17 cellular contexts compared by ENCODE assay signal in the genomic region with DNA sequence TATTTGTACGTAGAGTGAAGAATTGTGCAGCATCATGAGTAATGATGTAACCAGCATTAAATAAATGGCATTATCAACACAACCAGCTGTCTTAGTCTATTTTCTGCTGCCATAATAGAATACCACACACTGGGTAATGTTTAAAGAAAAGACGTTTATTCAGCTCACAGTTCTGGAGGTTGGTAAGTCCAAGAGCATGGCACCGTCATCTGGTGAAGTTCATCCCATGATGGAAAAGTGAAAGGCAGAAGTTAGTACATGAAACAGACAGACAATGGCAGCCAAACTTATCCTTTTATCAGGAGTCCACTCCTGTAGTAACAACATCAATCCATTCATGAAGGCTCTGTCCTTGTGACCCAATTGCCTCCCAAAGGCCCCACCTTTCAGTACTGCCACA. TPM values are rescaled to one million over a fixed set of nuclear protein-coding genes. Genes with fewer than 3 reads are reported as not detected.
DNase-seq lines count a peak whose midpoint lies in the region; TF ChIP-seq lines count a peak whose summit lies in the region.
"Had no signal": no experiment of that assay in that cellular context is flagged by ENCODE, and none has a peak within 500 bp of the region (broad histone marks: within the 10 kb centered on the region; RNA-seq: fewer than 3 reads in every experiment).

No MANE protein-coding gene starts in this region.

- intact Hi-C loops in mammary epithelial cell (cut with micrococcal nuclease), result no loop called here
- intact Hi-C loops in breast epithelium (cut with DNase I; ENCODE audit: low total_unique reads), result no loop called here

- in situ Hi-C loops in mammary epithelial cell (cut with MboI; ENCODE audit: low sequenced_read_pairs in 2 of 2), result no loop called here

- peaks cover 18% of the 10 kb centered on the region for H3K4me1 ChIP-seq in mammary epithelial cell (ENCODE audit: insufficient read depth, low read length)
- no peaks in the 10 kb centered on the region for H3K4me1 ChIP-seq in breast epithelium
- H3K4me1 ChIP-seq: BLaER1 had no signal

- H3K36me3 ChIP-seq in mammary epithelial cell (ENCODE audit: insufficient read depth, low read length) (no peaks in the 10 kb centered on the region), breast epithelium (no peaks in the 10 kb centered on the region)
- H3K36me3 ChIP-seq: BLaER1 had no signal

- H3K36me3 Mint-ChIP-seq in activated CD4-positive, alpha-beta memory T cell treated with anti-CD3 and anti-CD28 coated beads, Interleukin-2, amount 10 ng/mL, durations not matched to agents 7 days and 5 days (ENCODE audit: low read depth), result no peaks in the 10 kb centered on the region
- H3K36me3 Mint-ChIP-seq: CD8-positive, alpha-beta T cell had no signal

- H2AFZ ChIP-seq in mammary epithelial cell (ENCODE audit: low read depth, low read length), result no peak overlapping the region
- H2AFZ ChIP-seq: GM23338 had no signal

- no peaks in the 10 kb centered on the region for H4K20me1 ChIP-seq in mammary epithelial cell (ENCODE audit: insufficient read depth, low read length)
- H4K20me1 ChIP-seq: BLaER1 had no signal

- H3K9me3 ChIP-seq in mammary epithelial cell (replicated peaks; ENCODE audit: insufficient read depth, low read length) (no peaks in the 10 kb centered on the region), breast epithelium (no peaks in the 10 kb centered on the region)
- H3K9me3 ChIP-seq: BLaER1, Caco-2 had no signal

- TF ChIP-seq POLR2A in breast epithelium (IDR thresholded peaks at IDR 0.05), result no peak

- H3K27ac Mint-ChIP-seq in activated CD4-positive, alpha-beta memory T cell treated with anti-CD3 and anti-CD28 coated beads, Interleukin-2, amount 10 ng/mL, durations not matched to agents 7 days and 5 days, result no peak overlapping the region
- H3K27ac Mint-ChIP-seq: B cell; CD4-positive, CD25-positive, alpha-beta regulatory T cell; CD8-positive, alpha-beta T cell; GM23338; H9 had no signal

- BruUV-seq in mammary epithelial cell (replicated peaks; lab: Mats Ljungman, UMichigan), result no TSS peak

- H3K4me1 Mint-ChIP-seq in activated CD4-positive, alpha-beta memory T cell treated with anti-CD3 and anti-CD28 coated beads, Interleukin-2, amount 10 ng/mL, durations not matched to agents 7 days and 5 days, result peaks cover under 1% of the 10 kb centered on the region
- H3K4me1 Mint-ChIP-seq: B cell had no signal

- CTCF ChIA-PET in mammary epithelial cell (lab: Charles Lee; ENCODE audit: low non-redundant PET), result no interaction called here
- CTCF ChIA-PET in activated CD4-positive, alpha-beta memory T cell treated with anti-CD3 and anti-CD28 coated beads, Interleukin-2, amount 10 ng/mL, durations not matched to agents 7 days and 5 days (lab: Charles Lee), result no interaction called here

- H3K27ac ChIP-seq in mammary epithelial cell (ENCODE audit: insufficient read depth, low read depth, low read length) (no peak overlapping the region), breast epithelium (no peak overlapping the region), epithelial cell of prostate (peak overlapping the region; percentile 81)
- H3K27ac ChIP-seq: 22Rv1, BLaER1, C4-2B had no signal

- DNase-seq in mammary epithelial cell, result no peak
- DNase-seq in breast epithelium (ENCODE audit: low spot score in 2 of 2), result no peak
- DNase-seq in LHCN-M2 (ENCODE audit: low read depth), result peak; percentile 5
- no peak for DNase-seq in epithelial cell of prostate (ENCODE audit: low read depth, low spot score)
- DNase-seq in activated CD4-positive, alpha-beta memory T cell treated with anti-CD3 and anti-CD28 coated beads, Interleukin-2, amount 10 ng/mL, durations not matched to agents 7 days and 5 days, result no peak
- DNase-seq in central memory CD4-positive, alpha-beta T cell, result no peak
- DNase-seq: Caco-2; CD4-positive, CD25-positive, alpha-beta regulatory T cell; CD8-positive, alpha-beta T cell; DMS153; DND-41; H9 had no signal

- TF ChIP-seq CTCF in mammary epithelial cell (conservative IDR thresholded peaks at IDR 0.05 in 1 of 2, IDR thresholded peaks at IDR 0.05 in 1 of 2; ENCODE audit: extremely low read depth in 1 of 2, insufficient read depth in 1 of 2, low read depth in 1 of 2, low read length in 2 of 2), result no peak
- TF ChIP-seq CTCF in breast epithelium (IDR thresholded peaks at IDR 0.05), result no peak

- dilution Hi-C loops in mammary epithelial cell (cut with HindIII; ENCODE audit: low sequenced_read_pairs), result no loop called here

- H3K4me3 ChIP-seq in mammary epithelial cell (replicated peaks in 1 of 3; ENCODE audit: insufficient read depth in 1 of 3, low read depth in 2 of 3, low read length in 3 of 3) (no peak overlapping the region), breast epithelium (no peak overlapping the region)
- H3K4me3 ChIP-seq: BLaER1, GM23338 had no signal

- H3K4me2 ChIP-seq in mammary epithelial cell (ENCODE audit: insufficient read depth, low read depth, low read length), result peak overlapping the region; percentile 22
- H3K4me2 ChIP-seq: BLaER1, GM23338 had no signal

- H3K9ac ChIP-seq in mammary epithelial cell (ENCODE audit: insufficient read depth, low read length), result no peak overlapping the region
- H3K9ac ChIP-seq: BLaER1 had no signal

- H3K27me3 Mint-ChIP-seq in activated CD4-positive, alpha-beta memory T cell treated with anti-CD3 and anti-CD28 coated beads, Interleukin-2, amount 10 ng/mL, durations not matched to agents 7 days and 5 days, result peaks cover 1% of the 10 kb centered on the region

- WGBS in mammary epithelial cell (ENCODE audit: low coverage, missing lambda C conversion rate), result 63% methylated on average over 3 of the region's 3 CpGs

- no peaks in the 10 kb centered on the region for H3K9me3 Mint-ChIP-seq in activated CD4-positive, alpha-beta memory T cell treated with anti-CD3 and anti-CD28 coated beads, Interleukin-2, amount 10 ng/mL, durations not matched to agents 7 days and 5 days
- H3K9me3 Mint-ChIP-seq: CD4-positive, CD25-positive, alpha-beta regulatory T cell; CD8-positive, alpha-beta T cell; GM23338 had no signal

- H3K27me3 ChIP-seq in mammary epithelial cell (ENCODE audit: insufficient read depth, low read length) (no peaks in the 10 kb centered on the region), breast epithelium (peaks cover 0 to 4% of the 10 kb centered on the region in 2 donors)
- H3K27me3 ChIP-seq: BLaER1 had no signal

- POLR2A ChIA-PET in activated CD4-positive, alpha-beta memory T cell treated with anti-CD3 and anti-CD28 coated beads, Interleukin-2, amount 10 ng/mL, durations not matched to agents 7 days and 5 days (lab: Charles Lee), result no interaction called here

- no peaks in the 10 kb centered on the region for H3K79me2 ChIP-seq in mammary epithelial cell (ENCODE audit: insufficient read depth, low read length)

- H3K4me3 Mint-ChIP-seq in activated CD4-positive, alpha-beta memory T cell treated with anti-CD3 and anti-CD28 coated beads, Interleukin-2, amount 10 ng/mL, durations not matched to agents 7 days and 5 days, result no peak overlapping the region
- H3K4me3 Mint-ChIP-seq: B cell; CD4-positive, CD25-positive, alpha-beta regulatory T cell; CD8-positive, alpha-beta T cell; GM23338; H9 had no signal

RNA-seq across cellular contexts. Expression of a gene that starts 6.3 kb away (rescaled TPM):
- total RNA-seq in mammary epithelial cell (10 to 100 TPM; 38.8 to 56.8 TPM), breast epithelium (10 to 100 TPM; 41.0 to 57.7 (median 50.9) TPM), LHCN-M2 (2014; rRNA removed) (28.7 and 39.2 TPM in 2 replicates)
- polyA plus RNA-seq in mammary epithelial cell, result 42.1 TPM
- 21.1 TPM for polyA minus RNA-seq in mammary epithelial cell
- 41.2 TPM for polyA plus RNA-seq in LHCN-M2 (2012)
- total RNA-seq in activated CD4-positive, alpha-beta memory T cell treated with anti-CD3 and anti-CD28 coated beads, Interleukin-2, amount 10 ng/mL, durations not matched to agents 7 days and 5 days, result 10 to 100 TPM; 53.2 to 56.3 TPM
